ENCODE assay signal across 24 cellular contexts in the genomic region with DNA sequence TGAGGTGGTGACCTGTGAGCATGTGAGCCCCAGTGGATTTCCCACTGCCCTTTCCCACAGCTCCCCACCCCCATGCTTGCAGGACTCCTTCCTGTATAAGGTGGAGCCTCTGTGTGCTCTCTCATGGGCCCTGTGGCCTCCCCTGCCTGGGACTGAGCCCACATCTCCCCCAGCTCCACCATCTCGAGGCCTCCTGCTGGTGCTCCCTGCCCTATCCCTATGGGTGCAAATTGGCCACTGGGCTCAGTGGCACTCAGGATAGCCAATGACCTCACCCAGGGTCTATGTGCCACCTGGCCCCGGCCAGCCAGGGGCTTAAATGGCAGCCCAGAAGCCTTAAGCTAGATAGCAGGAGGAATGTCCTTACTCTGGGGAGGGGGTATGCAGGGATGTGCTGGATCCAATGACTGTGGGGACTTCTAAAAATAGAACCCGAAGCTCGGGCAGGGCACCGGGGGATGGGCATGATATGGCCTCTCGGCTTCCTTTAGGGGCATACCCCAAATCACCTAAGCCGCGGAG. TPM values are rescaled to one million over a fixed set of nuclear protein-coding genes. Genes with fewer than 3 reads are reported as not detected.
DNase-seq lines count a peak whose midpoint lies in the region; ATAC-seq and TF ChIP-seq lines count a peak whose summit lies in the region.
"Had no signal": no experiment of that assay in that cellular context is flagged by ENCODE, and none has a peak within 500 bp of the region (broad histone marks: within the 10 kb centered on the region; RNA-seq: fewer than 3 reads in every experiment).

No MANE protein-coding gene starts in this region.

- no peaks in the 10 kb centered on the region for H4K20me1 ChIP-seq in Karpas-422 (ENCODE audit: insufficient read depth, low read depth, low read length)

- H3K36me3 ChIP-seq in Karpas-422 (ENCODE audit: insufficient read depth, low read length): no peaks in the 10 kb centered on the region
- no peaks in the 10 kb centered on the region for H3K36me3 ChIP-seq in esophagus (ENCODE audit: control insufficient read depth in 2 of 2, insufficient read depth in 2 of 2, low read length in 1 of 2)
- no peaks in the 10 kb centered on the region for H3K36me3 ChIP-seq in muscle layer of duodenum (ENCODE audit: control insufficient read depth in 1 of 2, insufficient read depth in 2 of 2, low read length in 2 of 2)
- no peaks in the 10 kb centered on the region for H3K36me3 ChIP-seq in HAP-1 (replicated peaks)
- H3K36me3 ChIP-seq: SJCRH30 had no signal

- in situ Hi-C loops in HAP-1 (cut with MboI; ENCODE audit: low sequenced_read_pairs): no loop called here

- peak overlapping the region; percentile 76 for H3K9ac ChIP-seq in Karpas-422 (ENCODE audit: low read length)

- H3K4me3 ChIP-seq in Karpas-422 (ENCODE audit: low read length): peak overlapping the region; percentile 36; the same call in 1 of the 2 replicates
- no peak overlapping the region for H3K4me3 ChIP-seq in esophagus (ENCODE audit: low read depth in 1 of 2, low read length in 2 of 2)
- peak overlapping the region; percentile 48 to 60 for H3K4me3 ChIP-seq in muscle layer of duodenum (ENCODE audit: low read depth in 1 of 2, low read length in 2 of 2)
- no peak overlapping the region for H3K4me3 ChIP-seq in HAP-1
- H3K4me3 ChIP-seq: K562, SJCRH30 had no signal

- no peaks in the 10 kb centered on the region for H3K9me2 ChIP-seq in Karpas-422 (replicated peaks; ENCODE audit: insufficient read depth, low read length)

- H3K27ac ChIP-seq in Karpas-422 (ENCODE audit: low read length): peak overlapping the region; percentile 89
- peak overlapping the region; percentile 21 to 60 for H3K27ac ChIP-seq in esophagus (ENCODE audit: low read depth in 2 of 2, low read length in 1 of 2)
- peak overlapping the region; percentile 74 for H3K27ac ChIP-seq in muscle layer of duodenum (ENCODE audit: low read length)
- H3K27ac ChIP-seq in substantia nigra (ENCODE audit: low read depth, low read length, poor library complexity, severe bottlenecking): peak overlapping the region; percentile 97
- H3K27ac ChIP-seq: SJCRH30 had no signal

- H3K9me3 ChIP-seq in Karpas-422 (ENCODE audit: low read length): no peaks in the 10 kb centered on the region
- H3K9me3 ChIP-seq in esophagus (ENCODE audit: control insufficient read depth in 2 of 2, insufficient read depth in 1 of 2, low read depth in 1 of 2, low read length in 1 of 2): no peaks in the 10 kb centered on the region
- no peaks in the 10 kb centered on the region for H3K9me3 ChIP-seq in muscle layer of duodenum (ENCODE audit: control insufficient read depth in 1 of 2, low read length in 2 of 2)
- no peaks in the 10 kb centered on the region for H3K9me3 ChIP-seq in HAP-1
- H3K9me3 ChIP-seq: SJCRH30 had no signal

- H3K79me2 ChIP-seq in Karpas-422 (ENCODE audit: low read length): no peaks in the 10 kb centered on the region; the same call in 1 of the 2 replicates

- DNase-seq in Karpas-422 (no peak), substantia nigra (lab: John Stamatoyannopoulos, UW) (no peak), middle frontal gyrus (ENCODE audit: extremely low spot score, low spot score) (no peak), NCI-H128 (lab: John Stamatoyannopoulos, UW; ENCODE audit: unreplicated experiment) (no peak), HAP-1 (ENCODE audit: low spot score in 2 of 2) (no peak), omental fat pad (ENCODE audit: low spot score) (no peak)
- DNase-seq: activated CD4-positive, alpha-beta T cell treated with anti-CD3 and anti-CD28 coated beads, Interleukin-2, amount 50 U/mL, for 1 hour; activated CD8-positive, alpha-beta memory T cell treated with anti-CD3 and anti-CD28 coated beads, Interleukin-2, amount 50 U/mL, for 48 hours; activated gamma-delta T cell; amygdala; CD8-positive, alpha-beta T cell; DMS79 treated with DMSO at 0.1 percent for 48 hours; HFFc6; kidney glomerular epithelial cell; NCI-H1694 treated with DMSO at 0.1 percent for 48 hours; NCI-H774; occipital lobe; SJCRH30; stimulated activated naive CD8-positive, alpha-beta T cell treated with anti-CD3 and anti-CD28 coated beads, Interleukin-15, amount 100 ng/mL, for 72 hours had no signal

- H2AFZ ChIP-seq in Karpas-422 (ENCODE audit: low read length): no peak overlapping the region

- peak overlapping the region; percentile 89 for H3K4me2 ChIP-seq in Karpas-422 (ENCODE audit: low read depth, low read length, poor library complexity, severe bottlenecking)

- H3K27me3 ChIP-seq in Karpas-422 (ENCODE audit: low read length): no peaks in the 10 kb centered on the region
- H3K27me3 ChIP-seq in esophagus (ENCODE audit: control insufficient read depth in 1 of 2, insufficient read depth in 2 of 2, low read length in 2 of 2): no peaks in the 10 kb centered on the region
- H3K27me3 ChIP-seq in muscle layer of duodenum (ENCODE audit: low read depth, low read length): no peaks in the 10 kb centered on the region
- H3K27me3 ChIP-seq in HAP-1 (ENCODE audit: low read depth): no peaks in the 10 kb centered on the region
- H3K27me3 ChIP-seq: SJCRH30 had no signal

- no peak for TF ChIP-seq CTCF in omental fat pad (IDR thresholded peaks at IDR 0.05)

- 77 to 79% methylated on average over 8 of the region's 8 CpGs for WGBS in esophagus, 2 donors

- peaks cover 99% of the 10 kb centered on the region for H3K4me1 ChIP-seq in Karpas-422 (ENCODE audit: low read length)
- H3K4me1 ChIP-seq in esophagus (ENCODE audit: control insufficient read depth in 2 of 2, insufficient read depth in 2 of 2, low read length in 1 of 2): peaks cover 0 to 28% of the 10 kb centered on the region in 2 donors
- H3K4me1 ChIP-seq in muscle layer of duodenum (ENCODE audit: control insufficient read depth in 1 of 2, insufficient read depth in 2 of 2, low read length in 2 of 2): peaks cover 8 to 34% of the 10 kb centered on the region in 2 donors
- H3K4me1 ChIP-seq in HAP-1: peaks cover 9% of the 10 kb centered on the region

- no peak for ATAC-seq in omental fat pad (ENCODE audit: low FRiP score)
- ATAC-seq: CD8-positive, alpha-beta T cell; K562; stimulated activated naive CD8-positive, alpha-beta T cell treated with anti-CD3 and anti-CD28 coated beads, Interleukin-15, amount 100 ng/mL, for 72 hours had no signal

RNA-seq across cellular contexts. Expression of a gene that starts 2.0 kb away (rescaled TPM):
- total RNA-seq in Karpas-422 (2014; rRNA removed; shearing (Covaris generic); ENCODE audit: low replicate concordance): 8.3 and 15.5 TPM in 2 replicates
- polyA plus RNA-seq in esophagus: 1 to 10 TPM; 1.4 to 2.4 TPM
- 10 to 100 TPM in 1 of 4 donors, under 1 TPM in 3; 0.56 to 22.4 (median 0.65) TPM for total RNA-seq in omental fat pad
- total RNA-seq: CD8-positive, alpha-beta T cell; K562 had no signal

RNA-seq across cellular contexts. Expression of a gene that starts 16.0 kb away (rescaled TPM):
- total RNA-seq in Karpas-422 (2014; rRNA removed; shearing (Covaris generic); ENCODE audit: low replicate concordance): not detected in 2 replicates
- polyA plus RNA-seq in esophagus: under 1 TPM in 1 of 2 donors, not detected in 1; 0.02 TPM
- 1 to 10 TPM in 1 of 4 donors, not detected in 3; 1.1 TPM for total RNA-seq in omental fat pad
- total RNA-seq: CD8-positive, alpha-beta T cell; cerebellum; HFFc6; K562; mesothelial cell of epicardium; occipital lobe; SJCRH30 had no signal
- polyA plus RNA-seq: K562 had no signal

Comparison
In these comparisons a context has a peak if more than half of its experiments do, and no peak if none do; other contexts are left out.
1. H3K27ac ChIP-seq: peak in every context shown above with its lines; median percentile 97 in substantia nigra; 89 in Karpas-422; 74 in muscle layer of duodenum; 40 in esophagus.
2. H3K4me3 ChIP-seq: peak in Karpas-422 (single experiment) and muscle layer of duodenum (2 of 2); none in esophagus (0 of 2) and HAP-1 (single experiment).